Comparison of ENCODE assay signal across 39 cellular contexts in genomic region chr3:39319249-39319648, GRCh38. TPM values are rescaled to one million over a fixed set of nuclear protein-coding genes. Genes with fewer than 3 reads are reported as not detected.
"Had no signal": no experiment of that assay in that cellular context is flagged by ENCODE, and none has a peak within 500 bp of the region (broad histone marks: within the 10 kb centered on the region; RNA-seq: fewer than 3 reads in every experiment).

No MANE protein-coding gene starts in this region.

- DNase-seq: Karpas-422, Kasumi-1, KG1, MG63, MM.1S, MV-4-11, NCI-H1048, NCI-H1092, NCI-H1092 treated with DMSO at 0.1 percent for 48 hours, NCI-H1105, NCI-H1105 treated with DMSO at 0.1 percent for 48 hours, NCI-H1417, NCI-H1417 treated with DMSO at 0.1 percent for 48 hours, NCI-H1436, NCI-H1436 treated with DMSO at 0.1 percent for 48 hours, NCI-H146, NCI-H1694, NCI-H1694 treated with DMSO at 0.1 percent for 48 hours, NCI-H187, NCI-H187 treated with DMSO at 0.1 percent for 48 hours, NCI-H1930, NCI-H2029, NCI-H2029 treated with DMSO at 0.1 percent for 48 hours, NCI-H2081, NCI-H2081 treated with DMSO at 0.1 percent for 48 hours, NCI-H2107, NCI-H2171, NCI-H2171 treated with DMSO at 0.1 percent for 48 hours, NCI-H2227 treated with DMSO at 0.1 percent for 48 hours, NCI-H226, NCI-H345, NCI-H446, NCI-H446 treated with DMSO at 0.1 percent for 48 hours, NCI-H510A had no signal

- H3K9me3 ChIP-seq: MG63 had no signal

- H3K36me3 ChIP-seq: MG63 had no signal

- H3K4me3 ChIP-seq: MG63 had no signal

- H3K9ac ChIP-seq: KMS-11 had no signal

- H3K27me3 ChIP-seq: MG63 had no signal

- H3K4me2 ChIP-seq: KMS-11 had no signal

- H3K27ac ChIP-seq: KMS-11 had no signal

RNA-seq across cellular contexts. Expression of gene CCR8, which starts 10.3 kb away (rescaled TPM):
- total RNA-seq: LHCN-M2, M059J, MCF 10A, NCI-H460 had no signal

RNA-seq across cellular contexts. Expression of gene CX3CR1, which starts 39.4 kb away (rescaled TPM):
- total RNA-seq: LHCN-M2, MCF 10A, NCI-H460 had no signal
